Comparison of ENCODE assay signal across 16 cellular contexts in genomic region chr5:132953710-132954109, GRCh38. TPM values are rescaled to one million over a fixed set of nuclear protein-coding genes. Genes with fewer than 3 reads are reported as not detected.
DNase-seq lines count a peak whose midpoint lies in the region; ATAC-seq and TF ChIP-seq lines count a peak whose summit lies in the region.
"Had no signal": no experiment of that assay in that cellular context is flagged by ENCODE, and none has a peak within 500 bp of the region (broad histone marks: within the 10 kb centered on the region; RNA-seq: fewer than 3 reads in every experiment).

No MANE protein-coding gene starts in this region.

- peak overlapping the region; percentile 36 for H3K27ac Mint-ChIP-seq in activated naive CD4-positive, alpha-beta T cell treated with anti-CD3 and anti-CD28 coated beads, Interleukin-2, amount 50 U/mL, for 24 hours
- H3K27ac Mint-ChIP-seq in activated naive CD4-positive, alpha-beta T cell treated with anti-CD3 and anti-CD28 coated beads, Interleukin-2, amount 50 U/mL, for 72 hours: peak overlapping the region in 1 of 2 donors; percentile 18
- H3K27ac Mint-ChIP-seq in type B pancreatic cell: peak overlapping the region; percentile 1

- H3K27me3 Mint-ChIP-seq in activated naive CD4-positive, alpha-beta T cell treated with anti-CD3 and anti-CD28 coated beads, Interleukin-2, amount 50 U/mL, for 24 hours: no peaks in the 10 kb centered on the region
- no peaks in the 10 kb centered on the region for H3K27me3 Mint-ChIP-seq in type B pancreatic cell

- H3K4me3 ChIP-seq in heart left ventricle: no peak overlapping the region
- H3K4me3 ChIP-seq: A549 had no signal

- peaks cover 59% of the 10 kb centered on the region for H3K4me1 Mint-ChIP-seq in activated naive CD4-positive, alpha-beta T cell treated with anti-CD3 and anti-CD28 coated beads, Interleukin-2, amount 50 U/mL, for 24 hours
- peaks cover 19% of the 10 kb centered on the region for H3K4me1 Mint-ChIP-seq in type B pancreatic cell (ENCODE audit: unreplicated experiment)

- ATAC-seq in activated naive CD4-positive, alpha-beta T cell treated with anti-CD3 and anti-CD28 coated beads, Interleukin-2, amount 50 U/mL, for 72 hours: no peak
- no peak for ATAC-seq in heart left ventricle
- ATAC-seq: A549 had no signal

- TF ChIP-seq CTCF in type B pancreatic cell (conservative IDR thresholded peaks at IDR 0.05) (no peak), heart left ventricle (IDR thresholded peaks at IDR 0.05) (no peak)

- no peak overlapping the region for H3K27ac ChIP-seq in heart left ventricle
- H3K27ac ChIP-seq: A549, C4-2B had no signal

- peaks cover 0 to 17% (median 4%) of the 10 kb centered on the region in 9 donors for H3K36me3 ChIP-seq in heart left ventricle

- intact Hi-C loops in heart left ventricle (cut with DNase I): no loop called here

- H3K27me3 ChIP-seq in heart left ventricle: no peaks in the 10 kb centered on the region

- H3K36me3 Mint-ChIP-seq in activated naive CD4-positive, alpha-beta T cell treated with anti-CD3 and anti-CD28 coated beads, Interleukin-2, amount 50 U/mL, for 24 hours: peaks cover 19% of the 10 kb centered on the region
- peaks cover 0 to 26% of the 10 kb centered on the region in 2 donors for H3K36me3 Mint-ChIP-seq in activated naive CD4-positive, alpha-beta T cell treated with anti-CD3 and anti-CD28 coated beads, Interleukin-2, amount 50 U/mL, for 72 hours
- peaks cover 40% of the 10 kb centered on the region for H3K36me3 Mint-ChIP-seq in type B pancreatic cell

- H3K9me3 Mint-ChIP-seq in activated naive CD4-positive, alpha-beta T cell treated with anti-CD3 and anti-CD28 coated beads, Interleukin-2, amount 50 U/mL, for 24 hours: no peaks in the 10 kb centered on the region
- no peaks in the 10 kb centered on the region for H3K9me3 Mint-ChIP-seq in activated naive CD4-positive, alpha-beta T cell treated with anti-CD3 and anti-CD28 coated beads, Interleukin-2, amount 50 U/mL, for 72 hours
- H3K9me3 Mint-ChIP-seq in type B pancreatic cell: no peaks in the 10 kb centered on the region

- H3K9me3 ChIP-seq in heart left ventricle: peaks cover 0 to 7% (median 0%) of the 10 kb centered on the region in 12 donors
- H3K9me3 ChIP-seq: A549, Caco-2 had no signal

- no peak for TF ChIP-seq POLR2A in heart left ventricle (IDR thresholded peaks at IDR 0.05)

- no peak for DNase-seq in activated naive CD4-positive, alpha-beta T cell treated with anti-CD3 and anti-CD28 coated beads, Interleukin-2, amount 50 U/mL, for 72 hours (ENCODE audit: low spot score in 2 of 2)
- DNase-seq in amniotic epithelial cell (ENCODE audit: low read depth): peak; percentile 23
- peak; percentile 14 for DNase-seq in iris pigment epithelial cell (ENCODE audit: low read depth)
- DNase-seq in type B pancreatic cell (ENCODE audit: extremely low spot score, unreplicated experiment): no peak
- DNase-seq in heart left ventricle: no peak
- no peak for DNase-seq in epidermal melanocyte (ENCODE audit: insufficient read length, low spot score)
- no peak for DNase-seq in NCI-H748 (lab: John Stamatoyannopoulos, UW; ENCODE audit: unreplicated experiment)
- DNase-seq: Caco-2, HCEC 1CT, KG1, NCI-H1092, NCI-H1694 treated with DMSO at 0.1 percent for 48 hours, NCI-H69 had no signal

- H3K4me1 ChIP-seq in heart left ventricle: peaks cover 0 to 39% (median 22%) of the 10 kb centered on the region in 12 donors

- 61 to 80% (median 69%) methylated on average over 6 of the region's 6 CpGs for WGBS in heart left ventricle, 4 donors

- peak overlapping the region; percentile 70 for H3K4me3 Mint-ChIP-seq in activated naive CD4-positive, alpha-beta T cell treated with anti-CD3 and anti-CD28 coated beads, Interleukin-2, amount 50 U/mL, for 24 hours
- H3K4me3 Mint-ChIP-seq in type B pancreatic cell: peak overlapping the region; percentile 19

RNA-seq across cellular contexts. Expression of gene AFF4, which starts 9.7 kb away (rescaled TPM):
- total RNA-seq in activated naive CD4-positive, alpha-beta T cell treated with anti-CD3 and anti-CD28 coated beads, Interleukin-2, amount 50 U/mL, for 72 hours: 10 to 100 TPM; 31.6 to 52.8 TPM
- total RNA-seq in type B pancreatic cell (ENCODE audit: low replicate concordance) (69.9 and 78.1 TPM in 2 replicates), heart left ventricle (10 to 100 TPM; 33.1 to 65.8 (median 53.4) TPM)
- 10 to 100 TPM in 1 of 2 donors, 1 to 10 TPM in 1; 6.7 to 24.8 TPM for polyA plus RNA-seq in heart left ventricle

Comparison
In these comparisons a context has a peak if more than half of its experiments do, and no peak if none do; other contexts are left out.
1. DNase-seq: peak in amniotic epithelial cell (single experiment) and iris pigment epithelial cell (single experiment); none in activated naive CD4-positive, alpha-beta T cell treated with anti-CD3 and anti-CD28 coated beads, Interleukin-2, amount 50 U/mL, for 72 hours (0 of 2), type B pancreatic cell (single experiment), heart left ventricle (0 of 5), epidermal melanocyte (single experiment) and NCI-H748 (single experiment).